ENCODE assay signal across 1 cellular context in the genomic region with DNA sequence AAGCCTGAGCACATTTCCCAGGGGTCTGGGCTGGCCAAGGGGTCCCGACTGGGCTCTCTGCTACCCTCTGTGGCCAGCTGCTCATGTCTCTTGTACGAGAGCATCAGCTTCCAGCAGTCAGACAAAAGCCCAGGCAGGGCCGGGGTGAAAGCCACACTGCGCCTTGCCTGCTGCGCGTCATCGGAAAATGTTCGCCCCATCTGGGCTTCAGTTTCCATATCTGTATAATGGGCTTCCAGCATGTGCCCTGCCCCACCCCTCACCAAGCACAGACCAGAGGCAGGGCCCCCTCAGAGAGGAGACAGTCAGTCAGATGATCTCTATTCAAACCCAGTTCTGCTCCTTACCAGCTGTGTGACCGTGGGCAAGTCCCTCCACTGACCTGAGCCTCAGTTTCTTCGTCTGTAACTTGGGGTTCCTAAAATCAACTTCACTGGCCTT.
TF ChIP-seq lines count a peak whose summit lies in the region.

No MANE protein-coding gene starts in this region.

TF ChIP-seq in GM23338, 12 proteins besides CTCF, POLR2A, EP300 and RAD21 (continued from another document):
- no peak for TF ChIP-seq REST (IDR thresholded peaks at IDR 0.05; ENCODE audit: unreplicated experiment)
- no peak for TF ChIP-seq EZH2 (IDR thresholded peaks at IDR 0.05; ENCODE audit: low read depth, unreplicated experiment)
- TF ChIP-seq ZNF331 (CRISPR knock-in tag; IDR thresholded peaks at IDR 0.05; ENCODE audit: low read depth), result no peak
- no peak for TF ChIP-seq ETS1 (IDR thresholded peaks at IDR 0.05)
- TF ChIP-seq STAT1 (IDR thresholded peaks at IDR 0.05; ENCODE audit: unreplicated experiment), result no peak
